22 cellular contexts compared by ENCODE assay signal in the genomic region with DNA sequence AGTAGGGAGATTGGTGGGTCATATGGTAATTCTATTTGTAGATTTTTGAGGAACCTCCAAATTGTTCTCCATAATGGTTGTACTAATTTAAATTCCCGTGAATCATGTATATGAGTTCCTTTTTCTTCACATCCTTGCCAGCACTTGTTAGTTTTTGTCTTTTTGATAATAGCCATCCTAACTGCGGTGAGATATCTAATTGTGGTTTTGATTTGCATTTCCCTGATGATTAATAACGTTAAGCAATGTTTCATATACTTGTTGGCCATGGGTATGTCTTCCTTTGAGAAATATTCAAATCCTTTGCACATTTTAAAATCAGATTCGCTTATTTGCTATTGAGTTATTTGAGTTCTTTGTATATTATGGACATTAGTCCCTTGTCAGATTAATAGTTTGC.
DNase-seq lines count a peak whose midpoint lies in the region; ATAC-seq, FAIRE-seq and TF ChIP-seq lines count a peak whose summit lies in the region.
"Had no signal": no experiment of that assay in that cellular context is flagged by ENCODE, and none has a peak within 500 bp of the region (broad histone marks: within the 10 kb centered on the region; RNA-seq: fewer than 3 reads in every experiment).

No MANE protein-coding gene starts in this region.

- H3K9me3 Mint-ChIP-seq in MCF 10A (ENCODE audit: unreplicated experiment) = no peaks in the 10 kb centered on the region
- H3K9me3 Mint-ChIP-seq: CD8-positive, alpha-beta memory T cell had no signal

- POLR2A ChIA-PET in MCF 10A (lab: Yijun Ruan, JAX) = no interaction called here

- no peak overlapping the region for H3K27ac Mint-ChIP-seq in MCF 10A (ENCODE audit: low read depth, unreplicated experiment)
- H3K27ac Mint-ChIP-seq: B cell; CD4-positive, CD25-positive, alpha-beta regulatory T cell had no signal

- H3K4me1 ChIP-seq in mammary epithelial cell (ENCODE audit: insufficient read depth, low read length) = peaks cover 25% of the 10 kb centered on the region

- TF ChIP-seq CTCF in mammary epithelial cell (conservative IDR thresholded peaks at IDR 0.05 in 1 of 2, IDR thresholded peaks at IDR 0.05 in 1 of 2; ENCODE audit: extremely low read depth in 1 of 2, insufficient read depth in 1 of 2, low read depth in 1 of 2, low read length in 2 of 2) = no peak
- TF ChIP-seq CTCF in MCF 10A (IDR thresholded peaks at IDR 0.05; ENCODE audit: unreplicated experiment) = no peak
- TF ChIP-seq CTCF in epithelial cell of esophagus (IDR thresholded peaks at IDR 0.05; ENCODE audit: insufficient read depth, low read depth, low read length, missing control alignments) = no peak

- H3K4me1 Mint-ChIP-seq in MCF 10A (ENCODE audit: insufficient read depth, unreplicated experiment) = peaks cover 12% of the 10 kb centered on the region
- H3K4me1 Mint-ChIP-seq: B cell had no signal

- BruUV-seq in mammary epithelial cell (replicated peaks; lab: Mats Ljungman, UMichigan) = no TSS peak
- no TSS peak for BruUV-seq in MCF 10A (replicated peaks; lab: Mats Ljungman, UMichigan)

- no peak for ATAC-seq in GM21786 (IDR thresholded peaks at IDR 0.05; ENCODE audit: unreplicated experiment)
- ATAC-seq: GM12878 had no signal

- CTCF ChIA-PET in mammary epithelial cell (lab: Charles Lee; ENCODE audit: low non-redundant PET) (no interaction called here), MCF 10A (lab: Yijun Ruan, JAX) (interaction anchor here (0.7 kb wide), 1 partner anchor 76 kb away, joined by 4 read pairs; no protein-coding TSS in a partner anchor)

- H3K27me3 Mint-ChIP-seq in MCF 10A (ENCODE audit: insufficient read depth, unreplicated experiment) = no peaks in the 10 kb centered on the region
- H3K27me3 Mint-ChIP-seq: B cell; CD4-positive, CD25-positive, alpha-beta regulatory T cell; CD8-positive, alpha-beta memory T cell had no signal

- 47% methylated on average over 4 of the region's 4 CpGs for whole genome bisulfite sequencing in mammary epithelial cell (ENCODE audit: low coverage, missing lambda C conversion rate)

- dilution Hi-C loops in mammary epithelial cell (cut with HindIII; ENCODE audit: low sequenced_read_pairs) = no loop called here

- peaks cover 23% of the 10 kb centered on the region for H3K36me3 Mint-ChIP-seq in MCF 10A (ENCODE audit: insufficient read depth, unreplicated experiment)

- H3K36me3 ChIP-seq in mammary epithelial cell (ENCODE audit: insufficient read depth, low read length) = no peaks in the 10 kb centered on the region
- H3K36me3 ChIP-seq: HAP-1 had no signal

- no peak for FAIRE-seq in urothelium cell line (lab: Jason Lieb, UNC)
- FAIRE-seq: GM12878, GM19239 had no signal

- H3K9me3 ChIP-seq in mammary epithelial cell (replicated peaks; ENCODE audit: insufficient read depth, low read length) = peaks cover 6% of the 10 kb centered on the region
- H3K9me3 ChIP-seq: HAP-1 had no signal

- no peaks in the 10 kb centered on the region for H3K79me2 ChIP-seq in mammary epithelial cell (ENCODE audit: insufficient read depth, low read length)

- intact Hi-C loops in mammary epithelial cell (cut with micrococcal nuclease) = no loop called here
- intact Hi-C loops in MCF 10A (cut with micrococcal nuclease) = no loop called here

- no peaks in the 10 kb centered on the region for H4K20me1 ChIP-seq in mammary epithelial cell (ENCODE audit: insufficient read depth, low read length)
- H4K20me1 ChIP-seq: BLaER1 treated with 17β-estradiol and CSF1 and Interleukin-3, amounts not matched to agents 10 nM and 100 nM had no signal

- H3K4me3 ChIP-seq in mammary epithelial cell (replicated peaks in 1 of 3; ENCODE audit: insufficient read depth in 1 of 3, low read depth in 2 of 3, low read length in 3 of 3) = no peak overlapping the region
- H3K4me3 ChIP-seq in epithelial cell of esophagus (ENCODE audit: low read length) = no peak overlapping the region
- H3K4me3 ChIP-seq: BLaER1 treated with 17β-estradiol and CSF1 and Interleukin-3, amounts not matched to agents 10 nM and 100 nM; GM12878; GM23248; HAP-1 had no signal

- in situ Hi-C loops in mammary epithelial cell (cut with MboI; ENCODE audit: low sequenced_read_pairs in 2 of 2) = loop anchor here in 1 of 2 donors (25.0 kb wide), 1 partner anchor 974 kb away; no protein-coding TSS in a partner anchor

- no peak overlapping the region for H3K4me2 ChIP-seq in mammary epithelial cell (ENCODE audit: insufficient read depth, low read depth, low read length)

- H3K27me3 ChIP-seq in mammary epithelial cell (ENCODE audit: insufficient read depth, low read length) = no peaks in the 10 kb centered on the region
- H3K27me3 ChIP-seq: BLaER1 treated with 17β-estradiol and CSF1 and Interleukin-3, amounts not matched to agents 10 nM and 100 nM had no signal

- H3K4me3 Mint-ChIP-seq in MCF 10A (ENCODE audit: unreplicated experiment) = no peak overlapping the region
- H3K4me3 Mint-ChIP-seq: B cell; CD4-positive, CD25-positive, alpha-beta regulatory T cell; CD8-positive, alpha-beta memory T cell had no signal

- DNase-seq in mammary epithelial cell = peak; percentile 72
- no peak for DNase-seq in MCF 10A (ENCODE audit: unreplicated experiment)
- DNase-seq in epithelial cell of esophagus (ENCODE audit: low read depth) = peak; percentile 83
- peak; percentile 27 for DNase-seq in iris pigment epithelial cell (ENCODE audit: low read depth)
- DNase-seq in hepatic stellate cell (ENCODE audit: low spot score) = no peak
- DNase-seq in urothelium cell line (ENCODE audit: low spot score) = no peak
- DNase-seq: 8988T; CD4-positive, CD25-positive, alpha-beta regulatory T cell; CD8-positive, alpha-beta memory T cell; COR-L47; DMS 273 treated with DMSO at 0.1 percent for 48 hours; DMS53; DND-41; EL; GM23248 had no signal

- no peak overlapping the region for H3K9ac ChIP-seq in mammary epithelial cell (ENCODE audit: insufficient read depth, low read length)
- H3K9ac ChIP-seq: BLaER1 treated with 17β-estradiol and CSF1 and Interleukin-3, amounts not matched to agents 10 nM and 100 nM; GM23248 had no signal

- no peak overlapping the region for H2AFZ ChIP-seq in mammary epithelial cell (ENCODE audit: low read depth, low read length)
- H2AFZ ChIP-seq: GM23248 had no signal

- H3K27ac ChIP-seq in mammary epithelial cell (ENCODE audit: insufficient read depth, low read depth, low read length) = no peak overlapping the region
- H3K27ac ChIP-seq: GM23248, HL-60 had no signal

Comparison
In these comparisons a context has a peak if more than half of its experiments do, and no peak if none do; other contexts are left out.
1. DNase-seq: peak in mammary epithelial cell (single experiment), epithelial cell of esophagus (single experiment) and iris pigment epithelial cell (single experiment); none in MCF 10A (single experiment), hepatic stellate cell (single experiment) and urothelium cell line (single experiment).